9 cellular contexts compared by ENCODE assay signal in the genomic region with DNA sequence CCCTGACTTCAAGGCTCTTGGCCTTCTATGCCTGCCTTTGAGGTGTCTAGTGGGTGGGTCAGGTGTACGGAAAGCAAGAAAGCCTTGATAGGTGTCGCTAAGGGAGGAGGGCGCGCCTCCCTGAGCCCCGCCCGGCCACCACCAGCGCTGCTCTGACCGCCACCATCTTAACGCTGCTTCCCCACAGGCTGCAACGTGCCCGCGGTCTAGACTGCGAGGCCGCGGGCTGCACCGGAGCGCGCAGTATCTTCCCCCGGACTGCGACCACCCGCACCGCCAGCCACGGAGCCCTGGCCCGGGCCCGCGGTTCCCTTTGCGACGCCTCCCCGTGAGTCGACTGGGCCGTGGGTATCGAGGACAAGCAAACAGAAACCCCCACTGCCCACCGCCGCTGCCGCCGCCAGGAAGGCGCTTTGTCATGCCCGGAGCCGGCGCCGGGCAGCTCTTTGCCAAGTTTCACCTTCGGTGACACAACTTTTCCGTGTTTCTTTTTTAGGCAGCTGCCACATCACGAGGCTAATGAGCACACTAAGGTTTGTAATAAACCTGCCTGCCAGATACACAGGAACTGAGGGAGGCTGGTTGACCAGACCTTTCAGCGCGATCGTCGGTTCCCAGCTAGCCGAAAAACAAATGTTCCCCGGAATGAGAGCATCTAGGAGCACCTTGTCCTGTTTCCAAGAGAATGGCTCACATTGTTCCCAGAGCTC.
DNase-seq lines count a peak whose midpoint lies in the region; TF ChIP-seq lines count a peak whose summit lies in the region.
"Had no signal": no experiment of that assay in that cellular context is flagged by ENCODE, and none has a peak within 500 bp of the region (broad histone marks: within the 10 kb centered on the region; RNA-seq: fewer than 3 reads in every experiment).

No MANE protein-coding gene starts in this region.

- H3K9me3 ChIP-seq in mesodermal cell (ENCODE audit: control insufficient read depth, low read length), result no peaks in the 10 kb centered on the region
- no peaks in the 10 kb centered on the region for H3K9me3 ChIP-seq in uterus

- no peaks in the 10 kb centered on the region for H3K36me3 ChIP-seq in mesodermal cell (ENCODE audit: control insufficient read depth, insufficient read depth, low read length)
- H3K36me3 ChIP-seq in uterus, result no peaks in the 10 kb centered on the region

- H3K27ac ChIP-seq in mesodermal cell (ENCODE audit: low read depth, low read length, severe bottlenecking), result no peak overlapping the region
- H3K27ac ChIP-seq in uterus, result peak overlapping the region; percentile 4 to 34

- DNase-seq in activated gamma-delta T cell (lab: John Stamatoyannopoulos, UW) (peak; percentile 12), activated gamma-delta T cell treated with Interleukin-2 at 50 U/mL for 16 hours (no peak), dermis blood vessel endothelial cell (peak; percentile 49), uterus (no peak), NCI-H146 treated with DMSO at 0.1 percent for 48 hours (lab: John Stamatoyannopoulos, UW; ENCODE audit: unreplicated experiment) (no peak), erythroblast (lab: John Stamatoyannopoulos, UW) (no peak)
- DNase-seq in stimulated activated naive CD4-positive, alpha-beta T cell treated with Interleukin-2 at 50 U/mL for 16 hours (lab: John Stamatoyannopoulos, UW), result no peak
- DNase-seq: NCI-H1092 had no signal

- no peaks in the 10 kb centered on the region for H3K27me3 ChIP-seq in uterus

- 15 to 30% methylated on average over 4 to 21 of the region's 50 CpGs for WGBS in mesodermal cell (ENCODE audit: insufficient coverage in 2 of 2), 2 experiments

- H3K4me1 ChIP-seq in mesodermal cell (ENCODE audit: control insufficient read depth, insufficient read depth, low read length, poor library complexity, severe bottlenecking) (no peaks in the 10 kb centered on the region), uterus (no peaks in the 10 kb centered on the region)

- no peak for TF ChIP-seq CTCF in uterus (IDR thresholded peaks at IDR 0.05)

- TF ChIP-seq POLR2A in uterus (IDR thresholded peaks at IDR 0.05) (peak in 1 of 2 donors; percentile 21), erythroblast (IDR thresholded peaks at IDR 0.05; ENCODE audit: low read length) (no peak)

- intact Hi-C loops in uterus (cut with DNase I; ENCODE audit: low total_unique reads), result no loop called here

- H3K4me3 ChIP-seq in mesodermal cell (ENCODE audit: extremely low read depth, insufficient read depth, low read length, poor library complexity, severe bottlenecking), result peak overlapping the region; percentile 24
- H3K4me3 ChIP-seq in uterus, result peak overlapping the region; percentile 9 to 14

Comparison
In these comparisons a context has a peak if more than half of its experiments do, and no peak if none do; other contexts are left out.
1. DNase-seq: peak in activated gamma-delta T cell (single experiment) and dermis blood vessel endothelial cell (single experiment); none in activated gamma-delta T cell treated with Interleukin-2 at 50 U/mL for 16 hours (single experiment), uterus (0 of 2), NCI-H146 treated with DMSO at 0.1 percent for 48 hours (single experiment), stimulated activated naive CD4-positive, alpha-beta T cell treated with Interleukin-2 at 50 U/mL for 16 hours (single experiment) and erythroblast (0 of 2).